ENCODE assay signal across 8 cellular contexts in genomic region chr20:46174469-46175126, GRCh38. TPM values are rescaled to one million over a fixed set of nuclear protein-coding genes. Genes with fewer than 3 reads are reported as not detected.
A peak's percentile ranks its signal among the peaks of the same experiment; 100 is the strongest.
DNase-seq lines count a peak whose midpoint lies in the region; ATAC-seq lines count a peak whose summit lies in the region.

No MANE protein-coding gene starts in this region.

- peak overlapping the region; percentile 20 for H3K4me2 ChIP-seq in mesendoderm (ENCODE audit: low read length)

- H3K79me2 ChIP-seq in mesendoderm (ENCODE audit: control insufficient read depth, insufficient read depth, low read length): no peaks in the 10 kb centered on the region

- H3K56ac ChIP-seq in mesendoderm (ENCODE audit: low read length): no peak overlapping the region

- no peaks in the 10 kb centered on the region for H3K4me1 Mint-ChIP-seq in activated CD4-positive, alpha-beta memory T cell treated with anti-CD3 and anti-CD28 coated beads, Interleukin-2, amount 10 ng/mL, durations not matched to agents 7 days and 5 days
- peaks cover 0 to 2% of the 10 kb centered on the region in 2 donors for H3K4me1 Mint-ChIP-seq in effector memory CD8-positive, alpha-beta T cell (ENCODE audit: low read depth in 2 of 2)

- H4K5ac ChIP-seq in mesendoderm (ENCODE audit: low read length): no peak overlapping the region

- no peak overlapping the region for H4K8ac ChIP-seq in mesendoderm (ENCODE audit: low read depth, low read length)

- H3K4me3 ChIP-seq in mesendoderm (ENCODE audit: low read length): no peak overlapping the region

- H3K9ac ChIP-seq in mesendoderm (ENCODE audit: low read length): no peak overlapping the region

- no peak overlapping the region for H3K4ac ChIP-seq in mesendoderm (ENCODE audit: low read depth, low read length)

- H2BK15ac ChIP-seq in mesendoderm (replicated peaks; ENCODE audit: low read depth): no peak overlapping the region

- no peaks in the 10 kb centered on the region for H3K4me1 ChIP-seq in mesendoderm (ENCODE audit: control insufficient read depth, low read depth, low read length)

- H2BK5ac ChIP-seq in mesendoderm (ENCODE audit: low read length): no peak overlapping the region

- WGBS in mesendoderm (ENCODE audit: extremely low coverage, insufficient coverage, low lambda C conversion rate): no CpG with 5 or more reads among the region's 77 CpGs

- H3K27me3 Mint-ChIP-seq in activated CD4-positive, alpha-beta memory T cell treated with anti-CD3 and anti-CD28 coated beads, Interleukin-2, amount 10 ng/mL, durations not matched to agents 7 days and 5 days: peaks cover 44% of the 10 kb centered on the region
- peaks cover 71 to 72% of the 10 kb centered on the region in 2 donors for H3K27me3 Mint-ChIP-seq in effector memory CD8-positive, alpha-beta T cell

- H3K36me3 Mint-ChIP-seq in activated CD4-positive, alpha-beta memory T cell treated with anti-CD3 and anti-CD28 coated beads, Interleukin-2, amount 10 ng/mL, durations not matched to agents 7 days and 5 days (ENCODE audit: low read depth): no peaks in the 10 kb centered on the region
- no peaks in the 10 kb centered on the region for H3K36me3 Mint-ChIP-seq in effector memory CD8-positive, alpha-beta T cell (ENCODE audit: insufficient read depth)

- no peak overlapping the region for H3K4me3 Mint-ChIP-seq in activated CD4-positive, alpha-beta memory T cell treated with anti-CD3 and anti-CD28 coated beads, Interleukin-2, amount 10 ng/mL, durations not matched to agents 7 days and 5 days
- H3K4me3 Mint-ChIP-seq in effector memory CD8-positive, alpha-beta T cell: no peak overlapping the region

- H3K27ac Mint-ChIP-seq in activated CD4-positive, alpha-beta memory T cell treated with anti-CD3 and anti-CD28 coated beads, Interleukin-2, amount 10 ng/mL, durations not matched to agents 7 days and 5 days: no peak overlapping the region
- no peak overlapping the region for H3K27ac Mint-ChIP-seq in effector memory CD8-positive, alpha-beta T cell

- H3K23ac ChIP-seq in mesendoderm (ENCODE audit: low read length): no peak overlapping the region

- H2BK120ac ChIP-seq in mesendoderm (ENCODE audit: low read depth, low read length): no peak overlapping the region

- DNase-seq in DMS153 (lab: John Stamatoyannopoulos, UW): peak; percentile 72
- peak; percentile 49 for DNase-seq in NCI-H1694 treated with DMSO at 0.1 percent for 48 hours (lab: John Stamatoyannopoulos, UW)
- DNase-seq in activated CD4-positive, alpha-beta memory T cell treated with anti-CD3 and anti-CD28 coated beads, Interleukin-2, amount 10 ng/mL, durations not matched to agents 7 days and 5 days: peak; percentile 70
- DNase-seq in effector memory CD8-positive, alpha-beta T cell: peak; percentile 55 to 59 (median 57)
- peak; percentile 88 for DNase-seq in mesendoderm
- peak; percentile 63 for DNase-seq in stimulated activated CD8-positive, alpha-beta memory T cell treated with anti-CD3 and anti-CD28 coated beads, Interleukin-4, amount 100 ng/mL, for 24 hours (ENCODE audit: low read depth)
- DNase-seq in mesenteric fat pad (ENCODE audit: low spot score): no peak

- no peak overlapping the region for H3K18ac ChIP-seq in mesendoderm (ENCODE audit: low read length)

- POLR2A ChIA-PET in activated CD4-positive, alpha-beta memory T cell treated with anti-CD3 and anti-CD28 coated beads, Interleukin-2, amount 10 ng/mL, durations not matched to agents 7 days and 5 days (lab: Charles Lee): interaction anchor here (1.3 kb wide), 1 partner anchor 87 kb away, joined by 3 read pairs; no protein-coding TSS in a partner anchor

- no peak overlapping the region for H3K27ac ChIP-seq in mesendoderm (ENCODE audit: low read depth, low read length)

- peaks cover 13% of the 10 kb centered on the region for H3K27me3 ChIP-seq in mesendoderm (ENCODE audit: insufficient read depth, low read length, poor library complexity)

- no peaks in the 10 kb centered on the region for H3K36me3 ChIP-seq in mesendoderm (ENCODE audit: control insufficient read depth, insufficient read depth, low read length)

- CTCF ChIA-PET in activated CD4-positive, alpha-beta memory T cell treated with anti-CD3 and anti-CD28 coated beads, Interleukin-2, amount 10 ng/mL, durations not matched to agents 7 days and 5 days (lab: Charles Lee): interaction anchor here (0.6 to 3.2 kb wide), 5 partner anchors 41 to 174 kb away, joined by 3 to 12 read pairs (median 5); no protein-coding TSS in a partner anchor

- no peak overlapping the region for H2AK5ac ChIP-seq in mesendoderm (ENCODE audit: low read length)

- H3K79me1 ChIP-seq in mesendoderm (ENCODE audit: low read length): no peaks in the 10 kb centered on the region

- peak; percentile 97 for ATAC-seq in effector memory CD8-positive, alpha-beta T cell (replicated peaks)
- no peak for ATAC-seq in GM18867 (IDR thresholded peaks at IDR 0.05; ENCODE audit: unreplicated experiment)

- no peaks in the 10 kb centered on the region for H3K9me3 Mint-ChIP-seq in activated CD4-positive, alpha-beta memory T cell treated with anti-CD3 and anti-CD28 coated beads, Interleukin-2, amount 10 ng/mL, durations not matched to agents 7 days and 5 days
- no peaks in the 10 kb centered on the region for H3K9me3 Mint-ChIP-seq in effector memory CD8-positive, alpha-beta T cell

RNA-seq across cellular contexts. Expression of gene CD40, which starts 56.5 kb away (rescaled TPM):
- under 1 TPM; 0.88 to 0.93 TPM for total RNA-seq in activated CD4-positive, alpha-beta memory T cell treated with anti-CD3 and anti-CD28 coated beads, Interleukin-2, amount 10 ng/mL, durations not matched to agents 7 days and 5 days
- polyA plus RNA-seq in mesendoderm (2013, experiment 1 of 2): 8.0 TPM
- polyA plus RNA-seq in mesendoderm (2013, experiment 2 of 2): 7.9 TPM
- 17.3 TPM for total RNA-seq in mesenteric fat pad
